Comparison of ENCODE assay signal across 1 cellular context in genomic region chr3:44835684-44836083, GRCh38.
TF ChIP-seq lines count a peak whose summit lies in the region.

No MANE protein-coding gene starts in this region.

TF ChIP-seq in HEK293, 187 proteins besides CTCF, POLR2A, EP300 and RAD21:
- peak; percentile 37; the same call in 1 of the 2 replicates for TF ChIP-seq ATF2 (tag by site-specific recombination; IDR thresholded peaks at IDR 0.05; ENCODE audit: low read depth)
- no peak for TF ChIP-seq BCL11B (tag by site-specific recombination; IDR thresholded peaks at IDR 0.05; ENCODE audit: low read depth)
TF ChIP-seq in HEK293: peak in this region for 1.
